ENCODE assay signal across 8 cellular contexts in genomic region chr6:68343901-68344300, GRCh38.
DNase-seq lines count a peak whose midpoint lies in the region; ATAC-seq and TF ChIP-seq lines count a peak whose summit lies in the region.

No MANE protein-coding gene starts in this region.

- no peak overlapping the region for H3K27ac ChIP-seq in C4-2B
- no peak overlapping the region for H3K27ac ChIP-seq in naive thymus-derived CD4-positive, alpha-beta T cell (ENCODE audit: low read depth, low read length)

- ATAC-seq in GM19025 (IDR thresholded peaks at IDR 0.05; ENCODE audit: low read depth, unreplicated experiment) (peak; percentile 72), HG03520 (IDR thresholded peaks at IDR 0.05; ENCODE audit: unreplicated experiment) (peak; percentile 90), GM18520 (IDR thresholded peaks at IDR 0.05; ENCODE audit: unreplicated experiment) (no peak)
- no peak for ATAC-seq in naive thymus-derived CD4-positive, alpha-beta T cell

- CTCF ChIA-PET in naive thymus-derived CD4-positive, alpha-beta T cell (lab: Charles Lee) = no interaction called here

- DNase-seq in NCI-H446 (lab: John Stamatoyannopoulos, UW) (peak; percentile 65 to 85), astrocyte of the spinal cord (ENCODE audit: low read depth, low spot score) (peak; percentile 44), mucosa of gallbladder (ENCODE audit: low spot score) (peak; percentile 21)
- DNase-seq in naive thymus-derived CD4-positive, alpha-beta T cell = no peak

- H3K4me1 ChIP-seq in naive thymus-derived CD4-positive, alpha-beta T cell (ENCODE audit: control insufficient read depth in 2 of 2, insufficient read depth in 2 of 2, low read length in 2 of 2) = no peaks in the 10 kb centered on the region

- TF ChIP-seq CTCF in C4-2B (conservative IDR thresholded peaks at IDR 0.05) = peak; percentile 76
- TF ChIP-seq CTCF in astrocyte of the spinal cord (IDR thresholded peaks at IDR 0.05; ENCODE audit: low read depth, low read length) = peak; percentile 53

- no peak overlapping the region for H3K27ac Mint-ChIP-seq in naive thymus-derived CD4-positive, alpha-beta T cell

- POLR2A ChIA-PET in naive thymus-derived CD4-positive, alpha-beta T cell (lab: Charles Lee) = no interaction called here

- no peaks in the 10 kb centered on the region for H3K36me3 ChIP-seq in naive thymus-derived CD4-positive, alpha-beta T cell (ENCODE audit: control insufficient read depth in 2 of 3, insufficient read depth in 3 of 3, low read length in 3 of 3)

- H3K9me3 Mint-ChIP-seq in naive thymus-derived CD4-positive, alpha-beta T cell = peaks cover 0 to 5% (median 0%) of the 10 kb centered on the region in 11 donors

- intact Hi-C loops in naive thymus-derived CD4-positive, alpha-beta T cell (cut with micrococcal nuclease) = no loop called here

- no peaks in the 10 kb centered on the region for H3K9me3 ChIP-seq in naive thymus-derived CD4-positive, alpha-beta T cell (ENCODE audit: control insufficient read depth in 2 of 3, low read length in 3 of 3)

- H3K4me1 Mint-ChIP-seq in naive thymus-derived CD4-positive, alpha-beta T cell = no peaks in the 10 kb centered on the region

- no peak overlapping the region for H3K4me3 ChIP-seq in astrocyte of the spinal cord (ENCODE audit: low read depth, low read length)
- no peak overlapping the region for H3K4me3 ChIP-seq in naive thymus-derived CD4-positive, alpha-beta T cell (ENCODE audit: low read length)

- in situ Hi-C loops in astrocyte of the spinal cord (cut with HindIII; ENCODE audit: low sequenced_read_pairs) = no loop called here

- H3K4me3 Mint-ChIP-seq in naive thymus-derived CD4-positive, alpha-beta T cell = no peak overlapping the region

- H3K27me3 Mint-ChIP-seq in naive thymus-derived CD4-positive, alpha-beta T cell = no peaks in the 10 kb centered on the region

- H3K27me3 ChIP-seq in naive thymus-derived CD4-positive, alpha-beta T cell (ENCODE audit: control insufficient read depth in 2 of 2, insufficient read depth in 2 of 2, low read length in 2 of 2) = no peaks in the 10 kb centered on the region

- no peaks in the 10 kb centered on the region for H3K36me3 Mint-ChIP-seq in naive thymus-derived CD4-positive, alpha-beta T cell

Comparison
In these comparisons a context has a peak if more than half of its experiments do, and no peak if none do; other contexts are left out.
1. ATAC-seq: peak in GM19025 (single experiment) and HG03520 (single experiment); none in GM18520 (single experiment) and naive thymus-derived CD4-positive, alpha-beta T cell (single experiment).
2. DNase-seq: peak in NCI-H446 (2 of 2), astrocyte of the spinal cord (single experiment) and mucosa of gallbladder (single experiment); none in naive thymus-derived CD4-positive, alpha-beta T cell (0 of 9).